Comparison of ENCODE assay signal across 1 cellular context in the genomic region with DNA sequence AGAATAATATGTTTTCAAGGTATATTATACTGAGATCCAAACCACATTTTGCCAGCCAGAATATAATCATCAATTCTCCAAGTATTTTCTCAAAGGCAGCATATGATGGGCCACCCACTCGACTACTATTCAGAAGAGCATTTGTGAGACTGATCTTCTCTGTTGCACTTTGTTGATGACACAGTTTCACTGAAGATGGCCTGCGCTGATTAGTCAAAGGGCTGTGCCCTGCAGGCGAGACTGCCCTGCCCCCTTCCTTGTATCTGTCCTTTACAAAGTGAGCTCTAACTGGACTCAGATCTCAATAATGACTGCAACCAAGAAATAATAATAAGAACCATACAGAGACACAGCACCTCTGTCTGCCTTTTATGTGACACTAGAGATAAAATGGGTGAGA.
TF ChIP-seq lines count a peak whose summit lies in the region.

No MANE protein-coding gene starts in this region.

TF ChIP-seq in WTC11, 78 proteins besides CTCF, POLR2A, EP300 and RAD21 (continued from another document):
- TF ChIP-seq, protein P1, sequence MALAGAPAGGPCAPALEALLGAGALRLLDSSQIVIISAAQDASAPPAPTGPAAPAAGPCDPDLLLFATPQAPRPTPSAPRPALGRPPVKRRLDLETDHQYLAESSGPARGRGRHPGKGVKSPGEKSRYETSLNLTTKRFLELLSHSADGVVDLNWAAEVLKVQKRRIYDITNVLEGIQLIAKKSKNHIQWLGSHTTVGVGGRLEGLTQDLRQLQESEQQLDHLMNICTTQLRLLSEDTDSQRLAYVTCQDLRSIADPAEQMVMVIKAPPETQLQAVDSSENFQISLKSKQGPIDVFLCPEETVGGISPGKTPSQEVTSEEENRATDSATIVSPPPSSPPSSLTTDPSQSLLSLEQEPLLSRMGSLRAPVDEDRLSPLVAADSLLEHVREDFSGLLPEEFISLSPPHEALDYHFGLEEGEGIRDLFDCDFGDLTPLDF (CRISPR knock-in tag; IDR thresholded peaks at IDR 0.05): no peak
- TF ChIP-seq ZNF263 (CRISPR knock-in tag; IDR thresholded peaks at IDR 0.05; ENCODE audit: low read depth) (no peak), CREM (CRISPR knock-in tag; IDR thresholded peaks at IDR 0.05) (no peak), IRF2 (CRISPR knock-in tag; IDR thresholded peaks at IDR 0.05; ENCODE audit: borderline replicate concordance, low read depth) (no peak)
